ENCODE assay signal across 8 cellular contexts in genomic region chr2:17830053-17831034, GRCh38. TPM values are rescaled to one million over a fixed set of nuclear protein-coding genes. Genes with fewer than 3 reads are reported as not detected.
DNase-seq lines count a peak whose midpoint lies in the region; ATAC-seq and TF ChIP-seq lines count a peak whose summit lies in the region.

No MANE protein-coding gene starts in this region.

- H3K27me3 ChIP-seq in CD8-positive, alpha-beta T cell (ENCODE audit: insufficient read depth, low read length), result peaks cover 7% of the 10 kb centered on the region
- H3K27me3 ChIP-seq in heart right ventricle (peaks cover 0 to 19% (median 0%) of the 10 kb centered on the region in 7 donors), prostate gland (replicated peaks; ENCODE audit: insufficient read depth) (no peaks in the 10 kb centered on the region)

- H3K4me3 ChIP-seq in CD8-positive, alpha-beta T cell (ENCODE audit: low read depth, low read length), result no peak overlapping the region
- H3K4me3 ChIP-seq in heart right ventricle (peak overlapping the region in 6 of 10 donors; percentile 14 to 39 (median 26)), prostate gland (no peak overlapping the region)

- H3K27ac Mint-ChIP-seq in CD8-positive, alpha-beta T cell, result no peak overlapping the region
- no peak overlapping the region for H3K27ac Mint-ChIP-seq in activated naive CD8-positive, alpha-beta T cell treated with anti-CD3 and anti-CD28 coated beads, Interleukin-2, amount 50 U/mL, for 24 hours

- no peaks in the 10 kb centered on the region for H3K9me3 ChIP-seq in CD8-positive, alpha-beta T cell (ENCODE audit: low read length)
- H3K9me3 ChIP-seq in heart right ventricle (no peaks in the 10 kb centered on the region), prostate gland (no peaks in the 10 kb centered on the region)

- H3K36me3 ChIP-seq in CD8-positive, alpha-beta T cell (ENCODE audit: insufficient read depth, low read length), result no peaks in the 10 kb centered on the region
- no peaks in the 10 kb centered on the region for H3K36me3 ChIP-seq in heart right ventricle
- no peaks in the 10 kb centered on the region for H3K36me3 ChIP-seq in prostate gland

- H3K27ac ChIP-seq in CD8-positive, alpha-beta T cell (ENCODE audit: low read depth, low read length), result no peak overlapping the region
- H3K27ac ChIP-seq in heart right ventricle (no peak overlapping the region), prostate gland (no peak overlapping the region)

- no peaks in the 10 kb centered on the region for H3K4me1 ChIP-seq in CD8-positive, alpha-beta T cell (ENCODE audit: insufficient read depth, low read length)
- H3K4me1 ChIP-seq in heart right ventricle (peaks cover 0 to 11% (median 7%) of the 10 kb centered on the region in 9 donors), prostate gland (replicated peaks) (no peaks in the 10 kb centered on the region)

- H3K9me3 Mint-ChIP-seq in CD8-positive, alpha-beta T cell, result no peaks in the 10 kb centered on the region
- H3K9me3 Mint-ChIP-seq in activated naive CD8-positive, alpha-beta T cell treated with anti-CD3 and anti-CD28 coated beads, Interleukin-2, amount 50 U/mL, for 24 hours, result no peaks in the 10 kb centered on the region

- POLR2A ChIA-PET in CD8-positive, alpha-beta T cell (lab: Charles Lee), result no interaction called here

- DNase-seq in CD8-positive, alpha-beta T cell, result peak in 1 of 7 experiments; percentile 15
- DNase-seq in GM19238 (ENCODE audit: insufficient read length, low spot score) (peak; percentile 43), NCI-H526 treated with DMSO at 0.1 percent for 48 hours (lab: John Stamatoyannopoulos, UW) (peak; percentile 52), heart right ventricle (peak; percentile 72 to 83), prostate gland (ENCODE audit: low spot score) (peak; percentile 42), NCI-H1436 treated with DMSO at 0.1 percent for 48 hours (lab: John Stamatoyannopoulos, UW) (no peak)
- DNase-seq in activated naive CD8-positive, alpha-beta T cell treated with anti-CD3 and anti-CD28 coated beads, Interleukin-2, amount 50 U/mL, for 24 hours, result peak; percentile 70

- TF ChIP-seq CTCF in CD8-positive, alpha-beta T cell (IDR thresholded peaks at IDR 0.05), result peak; percentile 22
- TF ChIP-seq CTCF in heart right ventricle (IDR thresholded peaks at IDR 0.05) (peak; percentile 67 to 97 (median 92)), prostate gland (IDR thresholded peaks at IDR 0.05) (peak; percentile 50 to 81 (median 70))

- WGBS in heart right ventricle, 2 donors, result 13 to 14% methylated on average over 37 of the region's 37 CpGs
- WGBS in prostate gland, result 18% methylated on average over 37 of the region's 37 CpGs

- no peak for TF ChIP-seq POLR2A in prostate gland (IDR thresholded peaks at IDR 0.05)

- intact Hi-C loops in CD8-positive, alpha-beta T cell (cut with DNase I, micrococcal nuclease), result no loop called here
- intact Hi-C loops in heart right ventricle (cut with DNase I) (loop anchor here in 8 of 10 donors (2.0 to 10.0 kb wide), 7 partner anchors 76 to 113 kb away; partner anchors contain the start of genes GEN1 (in 2 of the 8) and SMC6 (in 1 of the 8)), prostate gland (cut with DNase I) (loop anchor here (10.0 kb wide), 1 partner anchor 106 kb away; no protein-coding TSS in a partner anchor)

- no peaks in the 10 kb centered on the region for H3K36me3 Mint-ChIP-seq in CD8-positive, alpha-beta T cell
- no peaks in the 10 kb centered on the region for H3K36me3 Mint-ChIP-seq in activated naive CD8-positive, alpha-beta T cell treated with anti-CD3 and anti-CD28 coated beads, Interleukin-2, amount 50 U/mL, for 24 hours (ENCODE audit: low read depth)

- CTCF ChIA-PET in CD8-positive, alpha-beta T cell (lab: Charles Lee), result interaction anchor here (1.6 kb wide), 1 partner anchor 9 kb away, joined by 3 read pairs; no protein-coding TSS in a partner anchor

- peaks cover 39% of the 10 kb centered on the region for H3K27me3 Mint-ChIP-seq in CD8-positive, alpha-beta T cell (ENCODE audit: low read depth)
- H3K27me3 Mint-ChIP-seq in activated naive CD8-positive, alpha-beta T cell treated with anti-CD3 and anti-CD28 coated beads, Interleukin-2, amount 50 U/mL, for 24 hours, result peaks cover 28% of the 10 kb centered on the region

- peaks cover 5% of the 10 kb centered on the region for H3K4me1 Mint-ChIP-seq in CD8-positive, alpha-beta T cell (ENCODE audit: low read depth)
- H3K4me1 Mint-ChIP-seq in activated naive CD8-positive, alpha-beta T cell treated with anti-CD3 and anti-CD28 coated beads, Interleukin-2, amount 50 U/mL, for 24 hours, result no peaks in the 10 kb centered on the region

- H3K4me3 Mint-ChIP-seq in CD8-positive, alpha-beta T cell, result no peak overlapping the region
- no peak overlapping the region for H3K4me3 Mint-ChIP-seq in activated naive CD8-positive, alpha-beta T cell treated with anti-CD3 and anti-CD28 coated beads, Interleukin-2, amount 50 U/mL, for 24 hours

- no peak for ATAC-seq in CD8-positive, alpha-beta T cell
- ATAC-seq in HG03159 (IDR thresholded peaks at IDR 0.05; ENCODE audit: unreplicated experiment), result peak; percentile 89
- peak; percentile 63 for ATAC-seq in activated naive CD8-positive, alpha-beta T cell treated with anti-CD3 and anti-CD28 coated beads, Interleukin-2, amount 50 U/mL, for 24 hours
- peak; percentile 83 to 97 (median 94) for ATAC-seq in heart right ventricle

RNA-seq across cellular contexts. Expression of gene MSGN1, which starts 14.1 kb away (rescaled TPM):
- not detected for total RNA-seq in CD8-positive, alpha-beta T cell
- not detected for total RNA-seq in heart right ventricle
- not detected for polyA plus RNA-seq in heart right ventricle
- not detected for total RNA-seq in prostate gland

RNA-seq across cellular contexts. Expression of gene KCNS3, which starts 48.1 kb away (rescaled TPM):
- total RNA-seq in CD8-positive, alpha-beta T cell, result not detected
- 1 to 10 TPM; 1.5 to 3.8 (median 2.9) TPM for total RNA-seq in heart right ventricle
- polyA plus RNA-seq in heart right ventricle, result 1 to 10 TPM; 2.0 to 2.1 TPM
- 100 to 1,000 TPM in 1 of 2 donors, 10 to 100 TPM in 1; 17.4 to 106 TPM for total RNA-seq in prostate gland

Comparison
In these comparisons a context has a peak if more than half of its experiments do, and no peak if none do; other contexts are left out.
1. H3K4me3 ChIP-seq: peak in heart right ventricle (6 of 10); none in CD8-positive, alpha-beta T cell (single experiment) and prostate gland (0 of 2).
2. CTCF ChIP-seq: peak in every context shown above with its lines; median percentile 92 in heart right ventricle; 70 in prostate gland; 22 in CD8-positive, alpha-beta T cell.
3. intact Hi-C loops: an anchor here in heart right ventricle (2.0 to 10.0 kb wide) and prostate gland (10.0 kb wide); none called in CD8-positive, alpha-beta T cell.